ENCODE assay signal across 8 cellular contexts in genomic region chr15:63189955-63190691, GRCh38. TPM values are rescaled to one million over a fixed set of nuclear protein-coding genes. Genes with fewer than 3 reads are reported as not detected.
DNase-seq lines count a peak whose midpoint lies in the region; ATAC-seq, FAIRE-seq and TF ChIP-seq lines count a peak whose summit lies in the region.

No MANE protein-coding gene starts in this region.

- TSS peak; percentile 16 for BruUV-seq in Caco-2 (replicated peaks; lab: Mats Ljungman, UMichigan)

- H3K4me1 ChIP-seq in Caco-2 = 0 out of 2 replicates have a peak, but pooled peaks cover 7% of the 10 kb centered on the region
- H3K4me1 ChIP-seq in lower lobe of right lung = peaks cover 52% of the 10 kb centered on the region
- peaks cover 0 to 5% of the 10 kb centered on the region in 2 donors for H3K4me1 ChIP-seq in uterus

- H3K27me3 Mint-ChIP-seq in Caco-2 (ENCODE audit: insufficient read depth, unreplicated experiment) = no peaks in the 10 kb centered on the region

- peak overlapping the region; percentile 5 for H3K27ac Mint-ChIP-seq in Caco-2 (ENCODE audit: unreplicated experiment)

- no peaks in the 10 kb centered on the region for H3K9me3 Mint-ChIP-seq in Caco-2 (ENCODE audit: unreplicated experiment)

- no peaks in the 10 kb centered on the region for H3K36me3 ChIP-seq in Caco-2 (ENCODE audit: control insufficient read depth, insufficient read depth, low read length)
- no peaks in the 10 kb centered on the region for H3K36me3 ChIP-seq in lower lobe of right lung
- no peaks in the 10 kb centered on the region for H3K36me3 ChIP-seq in uterus

- H3K27ac ChIP-seq in lower lobe of right lung (peak overlapping the region; percentile 70), uterus (peak overlapping the region; percentile 88 to 96)

- H3K4me3 Mint-ChIP-seq in Caco-2 (ENCODE audit: unreplicated experiment) = peak overlapping the region; percentile 77

- DNase-seq in Caco-2 (no peak), M059J (ENCODE audit: low read depth) (peak; percentile 42), astrocyte of the cerebellum (ENCODE audit: low read depth) (no peak), lower lobe of right lung (no peak), uterus (no peak), urothelium cell line (ENCODE audit: low spot score) (no peak), DMS 273 (lab: John Stamatoyannopoulos, UW; ENCODE audit: unreplicated experiment) (no peak)

- no peak for FAIRE-seq in urothelium cell line (lab: Jason Lieb, UNC)

- TF ChIP-seq POLR2A in uterus (IDR thresholded peaks at IDR 0.05) = no peak

- TF ChIP-seq CTCF in Caco-2 (IDR thresholded peaks at IDR 0.05; ENCODE audit: insufficient read depth in 1 of 2, low read depth in 1 of 2, low read length in 1 of 2, severe bottlenecking in 1 of 2, unreplicated experiment in 1 of 2) = no peak
- no peak for TF ChIP-seq CTCF in astrocyte of the cerebellum (IDR thresholded peaks at IDR 0.05; ENCODE audit: low read depth, low read length, missing control alignments)
- no peak for TF ChIP-seq CTCF in lower lobe of right lung (IDR thresholded peaks at IDR 0.05)
- TF ChIP-seq CTCF in uterus (IDR thresholded peaks at IDR 0.05) = no peak

- peaks cover 24% of the 10 kb centered on the region for H3K4me1 Mint-ChIP-seq in Caco-2 (ENCODE audit: low read depth, unreplicated experiment)

- H3K27me3 ChIP-seq in Caco-2 (replicated peaks; ENCODE audit: control insufficient read depth, insufficient read depth, low read length) = no peaks in the 10 kb centered on the region
- no peaks in the 10 kb centered on the region for H3K27me3 ChIP-seq in lower lobe of right lung (ENCODE audit: low read depth)
- H3K27me3 ChIP-seq in uterus = no peaks in the 10 kb centered on the region

- POLR2A ChIA-PET in Caco-2 (lab: Charles Lee) = interaction anchor here (0.5 kb wide), 1 partner anchor 88 kb away, joined by 3 read pairs; no protein-coding TSS in a partner anchor

- H3K36me3 Mint-ChIP-seq in Caco-2 (ENCODE audit: insufficient read depth, unreplicated experiment) = no peaks in the 10 kb centered on the region

- CTCF ChIA-PET in Caco-2 (lab: Charles Lee) = no interaction called here

- H3K4me3 ChIP-seq in Caco-2 (ENCODE audit: low read depth, low read length) = peak overlapping the region; percentile 88
- peak overlapping the region; percentile 79 for H3K4me3 ChIP-seq in astrocyte of the cerebellum (ENCODE audit: low read depth, low read length)
- peak overlapping the region; percentile 66 for H3K4me3 ChIP-seq in lower lobe of right lung
- H3K4me3 ChIP-seq in uterus = peak overlapping the region; percentile 80 to 97

- ATAC-seq in lower lobe of right lung (peak in 1 of 2 donors; percentile 3), GM18517 (IDR thresholded peaks at IDR 0.05; ENCODE audit: unreplicated experiment) (no peak)

- H3K9me3 ChIP-seq in Caco-2 (no peaks in the 10 kb centered on the region), lower lobe of right lung (no peaks in the 10 kb centered on the region), uterus (no peaks in the 10 kb centered on the region)

- in situ Hi-C loops in astrocyte of the cerebellum (cut with HindIII; ENCODE audit: low sequenced_read_pairs) = loop anchor here (5.0 kb wide), 1 partner anchor 67 kb away; no protein-coding TSS in a partner anchor

- intact Hi-C loops in Caco-2 (cut with micrococcal nuclease; ENCODE audit: unreplicated experiment) = loop anchor here (1.0 kb wide), 1 partner anchor 87 kb away; the partner anchor contains the start of gene APH1B
- intact Hi-C loops in lower lobe of right lung (cut with DNase I) = no loop called here
- intact Hi-C loops in uterus (cut with DNase I; ENCODE audit: low total_unique reads) = no loop called here

RNA-seq across cellular contexts. Expression of gene RAB8B, which starts 0.7 kb away (rescaled TPM):
- total RNA-seq in Caco-2 (2022) = 17.3 and 18.2 TPM in 2 replicates
- 37.8 and 48.5 TPM in 2 replicates for total RNA-seq in M059J (2014; rRNA removed; shearing (Covaris generic))
- total RNA-seq in lower lobe of right lung = 72.7 TPM
- total RNA-seq in uterus = 100 to 1,000 TPM in 1 of 4 donors, 10 to 100 TPM in 3; 47.6 to 179 (median 67.1) TPM

RNA-seq across cellular contexts. Expression of gene RPS27L, which starts 32.8 kb away (rescaled TPM):
- 62.2 and 73.0 TPM in 2 replicates for total RNA-seq in Caco-2 (2022)
- total RNA-seq in M059J (2014; rRNA removed; shearing (Covaris generic)) = 131 and 242 TPM in 2 replicates
- total RNA-seq in lower lobe of right lung = 184 TPM
- 100 to 1,000 TPM in 1 of 4 donors, 10 to 100 TPM in 3; 33.5 to 207 (median 54.5) TPM for total RNA-seq in uterus
